21 cellular contexts compared by ENCODE assay signal in the genomic region with DNA sequence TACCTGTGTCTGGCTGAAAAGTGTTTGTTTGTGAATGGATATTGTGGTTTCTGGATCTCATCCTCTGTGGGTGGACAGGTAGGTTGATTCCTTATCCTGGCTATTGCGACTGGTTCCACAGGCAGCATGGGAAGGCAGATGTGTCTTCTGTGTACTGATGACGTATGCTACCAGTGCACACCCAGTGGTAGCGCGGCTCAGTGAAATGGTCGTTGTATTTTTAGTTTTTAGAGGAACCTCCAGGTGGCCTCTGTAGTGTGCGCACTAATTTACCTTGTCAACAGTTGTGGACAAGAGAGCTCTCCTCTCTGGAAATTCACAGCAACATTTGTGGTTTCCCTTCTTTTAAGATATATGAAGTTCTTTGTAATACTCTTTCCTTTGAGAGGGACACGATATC. TPM values are rescaled to one million over a fixed set of nuclear protein-coding genes. Genes with fewer than 3 reads are reported as not detected.
DNase-seq lines count a peak whose midpoint lies in the region; ATAC-seq, FAIRE-seq and TF ChIP-seq lines count a peak whose summit lies in the region.
"Had no signal": no experiment of that assay in that cellular context is flagged by ENCODE, and none has a peak within 500 bp of the region (broad histone marks: within the 10 kb centered on the region; RNA-seq: fewer than 3 reads in every experiment).

No MANE protein-coding gene starts in this region.

- H3K27ac ChIP-seq in caudate nucleus (ENCODE audit: low read depth, low read length) = no peak overlapping the region
- H3K27ac ChIP-seq: Peyer's patch had no signal

- DNase-seq in NCI-H748 (lab: John Stamatoyannopoulos, UW; ENCODE audit: unreplicated experiment) (peak; percentile 27), NCI-H748 treated with DMSO at 0.1 percent for 48 hours (lab: John Stamatoyannopoulos, UW) (no peak), GM12892 (ENCODE audit: insufficient read length) (no peak), SHP77 treated with DMSO at 0.1 percent for 48 hours (lab: John Stamatoyannopoulos, UW) (peak; percentile 4), DMS 273 (lab: John Stamatoyannopoulos, UW; ENCODE audit: unreplicated experiment) (no peak), caudate nucleus (lab: John Stamatoyannopoulos, UW) (no peak)
- DNase-seq: AML-193; C1 segment of cervical spinal cord; CD8-positive, alpha-beta memory T cell; MG63; NCI-H1436; NCI-H2029; NCI-H2171 treated with DMSO at 0.1 percent for 48 hours; NCI-H524 treated with DMSO at 0.1 percent for 48 hours; Peyer's patch; T-helper 9 cell had no signal

- FAIRE-seq in GM12892 (lab: Jason Lieb, UNC) = peak; percentile 36
- FAIRE-seq: D721Med, H1 had no signal

- ATAC-seq in HG03439 (IDR thresholded peaks at IDR 0.05; ENCODE audit: unreplicated experiment) (peak; percentile 43), HG03457 (IDR thresholded peaks at IDR 0.05; ENCODE audit: unreplicated experiment) (no peak)
- ATAC-seq: Right ventricle myocardium inferior had no signal

- no peak for TF ChIP-seq POLR2A in GM12892 (IDR thresholded peaks at IDR 0.05; ENCODE audit: low read depth, low read length)

RNA-seq across cellular contexts. Expression of a gene that starts 52.5 kb away (rescaled TPM):
- polyA plus RNA-seq in GM12892 (2012; ENCODE audit: missing spikeins) = 42.7 TPM

Comparison
In these comparisons a context has a peak if more than half of its experiments do, and no peak if none do; other contexts are left out.
1. DNase-seq: peak in NCI-H748 (single experiment) and SHP77 treated with DMSO at 0.1 percent for 48 hours (single experiment); none in NCI-H748 treated with DMSO at 0.1 percent for 48 hours (single experiment), GM12892 (single experiment), DMS 273 (single experiment) and caudate nucleus (0 of 61).